ENCODE assay signal across 17 cellular contexts in the genomic region with DNA sequence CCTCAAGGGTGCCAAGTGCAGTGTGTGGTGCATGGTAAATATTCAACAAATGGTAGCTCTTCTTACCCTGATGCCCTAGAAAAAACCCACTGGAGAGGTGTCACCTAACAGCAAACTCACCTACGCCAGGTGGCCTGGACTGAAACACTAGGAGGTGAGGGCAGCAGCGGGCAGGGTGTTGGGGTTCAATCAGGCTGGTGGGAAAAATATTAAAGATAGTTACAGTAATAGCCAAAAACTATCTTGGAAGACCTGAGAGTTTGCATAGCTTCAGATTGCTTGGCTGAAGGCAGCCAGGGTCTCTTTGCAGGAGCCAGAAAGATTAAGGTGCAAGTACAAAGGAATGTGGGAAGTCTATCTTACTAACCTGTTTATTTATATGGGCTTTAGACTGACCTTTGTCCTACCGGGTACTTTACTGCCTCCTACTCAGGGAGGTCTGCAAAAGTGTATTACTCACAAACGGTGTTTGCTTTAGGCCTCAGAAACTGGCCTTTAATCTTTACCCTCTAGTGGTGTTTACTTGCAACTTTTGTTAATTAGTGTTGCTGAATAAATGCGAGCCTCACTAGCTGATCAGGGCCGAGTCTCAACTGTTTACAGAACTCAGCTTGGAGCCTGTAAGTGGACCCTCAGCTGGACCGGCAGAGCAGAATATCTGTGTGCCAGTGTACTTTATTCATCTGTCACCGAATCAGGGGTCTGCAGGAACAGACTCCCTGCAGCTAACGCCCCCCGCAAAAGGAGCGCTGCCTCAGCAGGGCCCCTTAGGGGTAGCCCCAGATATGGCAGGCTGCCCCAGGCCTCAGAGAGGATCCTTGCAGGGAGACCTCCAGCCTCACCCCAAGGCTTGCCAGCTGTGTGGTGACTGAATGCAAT.
DNase-seq lines count a peak whose midpoint lies in the region; ATAC-seq, FAIRE-seq and TF ChIP-seq lines count a peak whose summit lies in the region.
"Had no signal": no experiment of that assay in that cellular context is flagged by ENCODE, and none has a peak within 500 bp of the region (broad histone marks: within the 10 kb centered on the region; RNA-seq: fewer than 3 reads in every experiment).

No MANE protein-coding gene starts in this region.

- TF ChIP-seq EP300 in A549 (IDR thresholded peaks at IDR 0.05) = no peak

- H3K27me3 Mint-ChIP-seq in endodermal cell (ENCODE audit: insufficient read depth) (no peaks in the 10 kb centered on the region), neural crest cell (ENCODE audit: low read depth) (no peaks in the 10 kb centered on the region), immature natural killer cell (ENCODE audit: low read depth in 3 of 3) (peaks cover 1 to 2% (median 1%) of the 10 kb centered on the region in 3 donors)

- ATAC-seq in A549 (peak; percentile 69 to 78; a peak in 5 of 6 replicates), PC-3 (peak; percentile 81), HG03342 (IDR thresholded peaks at IDR 0.05; ENCODE audit: unreplicated experiment) (no peak), left cardiac atrium (no peak)

- H3K27ac ChIP-seq in A549 = peak overlapping the region; percentile 49 to 79
- H3K27ac ChIP-seq in PC-3 (ENCODE audit: low read length) = no peak overlapping the region
- peak overlapping the region; percentile 61 for H3K27ac ChIP-seq in endodermal cell (ENCODE audit: low read depth, low read length)
- H3K27ac ChIP-seq: C4-2B, KMS-11, parathyroid adenoma, tibial nerve had no signal

- intact Hi-C loops in PC-3 (cut with micrococcal nuclease) (no loop called here), left cardiac atrium (cut with DNase I) (no loop called here)

- no peaks in the 10 kb centered on the region for H3K79me2 ChIP-seq in PC-3 (ENCODE audit: low read length)
- H3K79me2 ChIP-seq: parathyroid adenoma had no signal

- CTCF ChIA-PET in A549 (lab: Yijun Ruan, JAX) (interaction anchor here (2.9 kb wide), 1 partner anchor 36 kb away, joined by 7 read pairs; no protein-coding TSS in a partner anchor), PC-3 (lab: Charles Lee) (no interaction called here)

- H3K9me2 ChIP-seq in PC-3 (replicated peaks; ENCODE audit: low read length) = no peaks in the 10 kb centered on the region

- H3K4me3 ChIP-seq in A549 (no peak overlapping the region), PC-3 (ENCODE audit: low read length) (no peak overlapping the region), endodermal cell (ENCODE audit: low read length) (peak overlapping the region; percentile 55)
- H3K4me3 ChIP-seq: tibial nerve had no signal

- H3K4me3 Mint-ChIP-seq in endodermal cell (peak overlapping the region; percentile 33), neural crest cell (no peak overlapping the region), immature natural killer cell (no peak overlapping the region)
- H3K4me3 Mint-ChIP-seq: activated naive CD4-positive, alpha-beta T cell treated with anti-CD3 and anti-CD28 coated beads, Interleukin-2, amount 10 ng/mL, durations not matched to agents 7 days and 5 days had no signal

- H3K27ac Mint-ChIP-seq in endodermal cell (peak overlapping the region; percentile 90), neural crest cell (ENCODE audit: unreplicated experiment) (no peak overlapping the region), immature natural killer cell (no peak overlapping the region)
- H3K27ac Mint-ChIP-seq: activated naive CD4-positive, alpha-beta T cell treated with anti-CD3 and anti-CD28 coated beads, Interleukin-2, amount 10 ng/mL, durations not matched to agents 7 days and 5 days had no signal

- H3K9me3 ChIP-seq in A549 = no peaks in the 10 kb centered on the region
- no peaks in the 10 kb centered on the region for H3K9me3 ChIP-seq in PC-3 (ENCODE audit: low read length)
- H3K9me3 ChIP-seq in endodermal cell (ENCODE audit: control insufficient read depth, low read length) = peaks cover 12% of the 10 kb centered on the region
- H3K9me3 ChIP-seq: tibial nerve had no signal

- no peak overlapping the region for H2AFZ ChIP-seq in PC-3 (ENCODE audit: low read length)
- H2AFZ ChIP-seq: parathyroid adenoma had no signal

- H3K4me2 ChIP-seq in A549 (peak overlapping the region; percentile 61), PC-3 (ENCODE audit: low read length) (peak overlapping the region; percentile 12)
- H3K4me2 ChIP-seq: KMS-11 had no signal

- no TSS peak for BruUV-seq in PC-3 (replicated peaks; lab: Mats Ljungman, UMichigan)

- DNase-seq in A549 (ENCODE audit: low read depth in 1 of 2, low spot score in 1 of 2) (peak in 1 of 2 experiments; percentile 50), PC-3 (peak; percentile 61), endodermal cell (peak; percentile 69), neural crest cell (ENCODE audit: low read depth, low spot score) (no peak), immature natural killer cell (no peak), left cardiac atrium (no peak), NCI-H146 treated with DMSO at 0.1 percent for 48 hours (lab: John Stamatoyannopoulos, UW; ENCODE audit: unreplicated experiment) (no peak)
- DNase-seq: activated CD4-positive, alpha-beta T cell treated with anti-CD3 and anti-CD28 coated beads for 48 hours; activated naive CD4-positive, alpha-beta T cell treated with anti-CD3 and anti-CD28 coated beads, Interleukin-2, amount 10 ng/mL, durations not matched to agents 7 days and 5 days; NCI-H2227 treated with DMSO at 0.1 percent for 48 hours; T1000 had no signal

- no peaks in the 10 kb centered on the region for H3K27me3 ChIP-seq in PC-3 (ENCODE audit: low read length)
- no peaks in the 10 kb centered on the region for H3K27me3 ChIP-seq in endodermal cell (ENCODE audit: control insufficient read depth, insufficient read depth, low read length, poor library complexity, severe bottlenecking)
- H3K27me3 ChIP-seq: tibial nerve had no signal

- H3K36me3 Mint-ChIP-seq in endodermal cell (ENCODE audit: low read depth) = no peaks in the 10 kb centered on the region
- H3K36me3 Mint-ChIP-seq in neural crest cell (ENCODE audit: low read depth) = no peaks in the 10 kb centered on the region
- no peaks in the 10 kb centered on the region for H3K36me3 Mint-ChIP-seq in immature natural killer cell
- H3K36me3 Mint-ChIP-seq: activated naive CD4-positive, alpha-beta T cell treated with anti-CD3 and anti-CD28 coated beads, Interleukin-2, amount 10 ng/mL, durations not matched to agents 7 days and 5 days had no signal

- H3K36me3 ChIP-seq in PC-3 (ENCODE audit: low read depth, low read length) = no peaks in the 10 kb centered on the region
- no peaks in the 10 kb centered on the region for H3K36me3 ChIP-seq in endodermal cell (ENCODE audit: control insufficient read depth, insufficient read depth, low read length)
- H3K36me3 ChIP-seq: tibial nerve had no signal

- FAIRE-seq in A549 (lab: Jason Lieb, UNC) = no peak
- FAIRE-seq: A204.1 had no signal

- H3F3A ChIP-seq in PC-3 (ENCODE audit: low read length, unreplicated experiment) = no peaks in the 10 kb centered on the region

- TF ChIP-seq POLR2A in A549 (IDR thresholded peaks at IDR 0.05; ENCODE audit: low read length) = no peak

- TF ChIP-seq CTCF in A549 (IDR thresholded peaks at IDR 0.05) (no peak), PC-3 (conservative IDR thresholded peaks at IDR 0.05; ENCODE audit: low read depth, low read length) (no peak; the same call in 1 of the 2 replicates), endodermal cell (conservative IDR thresholded peaks at IDR 0.05) (peak; percentile 78), neural crest cell (conservative IDR thresholded peaks at IDR 0.05) (peak; percentile 21)

- POLR2A ChIA-PET in A549 (lab: Yijun Ruan, JAX) = no interaction called here
- POLR2A ChIA-PET in PC-3 (lab: Charles Lee; ENCODE audit: unreplicated experiment) = no interaction called here

- H3K9ac ChIP-seq in PC-3 (ENCODE audit: low read length) = no peak overlapping the region
- no peak overlapping the region for H3K9ac ChIP-seq in endodermal cell (ENCODE audit: extremely low read depth, low read length, poor library complexity, severe bottlenecking)
- H3K9ac ChIP-seq: KMS-11, parathyroid adenoma had no signal

- H3K4me1 ChIP-seq in A549 (peaks cover 26% of the 10 kb centered on the region), PC-3 (ENCODE audit: insufficient read depth, low read length) (peaks cover 21% of the 10 kb centered on the region), endodermal cell (ENCODE audit: control insufficient read depth, insufficient read depth, low read length) (peaks cover 22% of the 10 kb centered on the region)
- H3K4me1 ChIP-seq: parathyroid adenoma had no signal

- H3K4me1 Mint-ChIP-seq in endodermal cell = peaks cover 37% of the 10 kb centered on the region
- H3K4me1 Mint-ChIP-seq in neural crest cell = peaks cover 23% of the 10 kb centered on the region
- H3K4me1 Mint-ChIP-seq in immature natural killer cell = no peaks in the 10 kb centered on the region
- H3K4me1 Mint-ChIP-seq: activated naive CD4-positive, alpha-beta T cell treated with anti-CD3 and anti-CD28 coated beads, Interleukin-2, amount 10 ng/mL, durations not matched to agents 7 days and 5 days had no signal

- H3K9me3 Mint-ChIP-seq in endodermal cell = peaks cover 4% of the 10 kb centered on the region
- H3K9me3 Mint-ChIP-seq in neural crest cell = no peaks in the 10 kb centered on the region
- H3K9me3 Mint-ChIP-seq in immature natural killer cell = no peaks in the 10 kb centered on the region

- 30% methylated on average over 7 of the region's 11 CpGs for WGBS in A549 (ENCODE audit: missing lambda C conversion rate)
- WGBS in endodermal cell (ENCODE audit: insufficient coverage in 1 of 2, insufficient read length in 1 of 2), 2 experiments = 50 to 64% methylated on average over 9 to 11 of the region's 11 CpGs

- H4K20me1 ChIP-seq in PC-3 (ENCODE audit: low read length) = no peaks in the 10 kb centered on the region

- no peak for TF ChIP-seq RAD21 in A549 (conservative IDR thresholded peaks at IDR 0.05 in 1 of 2, IDR thresholded peaks at IDR 0.05 in 1 of 2)

TF ChIP-seq in A549, 52 proteins besides CTCF, POLR2A, EP300 and RAD21:
- TF ChIP-seq, protein P1, sequence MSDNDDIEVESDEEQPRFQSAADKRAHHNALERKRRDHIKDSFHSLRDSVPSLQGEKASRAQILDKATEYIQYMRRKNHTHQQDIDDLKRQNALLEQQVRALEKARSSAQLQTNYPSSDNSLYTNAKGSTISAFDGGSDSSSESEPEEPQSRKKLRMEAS (IDR thresholded peaks at IDR 0.05) = no peak
- TF ChIP-seq SREBF2 (IDR thresholded peaks at IDR 0.05) (no peak), FOSB (CRISPR knock-in tag; IDR thresholded peaks at IDR 0.05) (no peak), KDM5A (IDR thresholded peaks at IDR 0.05) (no peak), CBX2 (IDR thresholded peaks at IDR 0.05; ENCODE audit: borderline replicate concordance, low read depth) (no peak), RNF2 (IDR thresholded peaks at IDR 0.05; ENCODE audit: borderline replicate concordance, low read depth) (no peak), JUN (IDR thresholded peaks at IDR 0.05) (no peak)

Comparison
In these comparisons a context has a peak if more than half of its experiments do, and no peak if none do; other contexts are left out.
1. ATAC-seq: peak in A549 (2 of 2) and PC-3 (single experiment); none in HG03342 (single experiment) and left cardiac atrium (0 of 2).
2. DNase-seq: peak in PC-3 (single experiment) and endodermal cell (single experiment); none in neural crest cell (single experiment), immature natural killer cell (0 of 3), left cardiac atrium (single experiment) and NCI-H146 treated with DMSO at 0.1 percent for 48 hours (single experiment).
3. CTCF ChIP-seq: peak in endodermal cell (single experiment) and neural crest cell (single experiment); none in A549 (single experiment) and PC-3 (single experiment).